7 cellular contexts compared by ENCODE assay signal in genomic region chr17:63775420-63775819, GRCh38. TPM values are rescaled to one million over a fixed set of nuclear protein-coding genes. Genes with fewer than 3 reads are reported as not detected.
DNase-seq lines count a peak whose midpoint lies in the region; ATAC-seq and TF ChIP-seq lines count a peak whose summit lies in the region.

No MANE protein-coding gene starts in this region.

- no peak for DNase-seq in HFF-Myc (ENCODE audit: extremely low read depth, low read depth)
- DNase-seq in WTC11 (ENCODE audit: low spot score): no peak
- no peak for DNase-seq in right cardiac atrium
- DNase-seq in smooth muscle cell (lab: John Stamatoyannopoulos, UW; ENCODE audit: unreplicated experiment): no peak
- no peak for DNase-seq in posterior cingulate gyrus
- no peak for DNase-seq in NCI-H2196 (lab: John Stamatoyannopoulos, UW; ENCODE audit: unreplicated experiment)

- peak overlapping the region; percentile 97 for H3K4me3 ChIP-seq in HFF-Myc (replicated peaks; ENCODE audit: low read depth, low read length)
- H3K4me3 ChIP-seq in right cardiac atrium (ENCODE audit: low read length): peak overlapping the region; percentile 82
- peak overlapping the region; percentile 85 for H3K4me3 ChIP-seq in smooth muscle cell

- CTCF ChIA-PET in WTC11 (lab: Charles Lee): interaction anchor here (0.9 to 1.2 kb wide), 3 partner anchors 66 to 77 kb away, joined by 3 read pairs; no protein-coding TSS in a partner anchor

- peaks cover 25% of the 10 kb centered on the region for H3K36me3 Mint-ChIP-seq in WTC11

- no peaks in the 10 kb centered on the region for H3K27me3 Mint-ChIP-seq in WTC11 (ENCODE audit: low read depth)

- H3K9me3 ChIP-seq in right cardiac atrium (ENCODE audit: control insufficient read depth, low read length): no peaks in the 10 kb centered on the region
- no peaks in the 10 kb centered on the region for H3K9me3 ChIP-seq in smooth muscle cell (replicated peaks; ENCODE audit: low read depth)

- peak overlapping the region; percentile 87 for H3K27ac Mint-ChIP-seq in WTC11

- ATAC-seq in WTC11 (no peak), right cardiac atrium (no peak), GM21737 (IDR thresholded peaks at IDR 0.05; ENCODE audit: unreplicated experiment) (no peak)

- peak overlapping the region; percentile 87 for H3K4me2 ChIP-seq in smooth muscle cell

- H2AFZ ChIP-seq in smooth muscle cell (ENCODE audit: low read depth): no peak overlapping the region

- POLR2A ChIA-PET in WTC11 (lab: Charles Lee): interaction anchor here (1.1 to 1.4 kb wide), 2 partner anchors 33 to 51 kb away, joined by 3 to 4 read pairs; partner anchors contain the start of gene PSMC5

- H3K4me1 ChIP-seq in right cardiac atrium (ENCODE audit: control insufficient read depth, insufficient read depth, low read length): peaks cover 4% of the 10 kb centered on the region
- H3K4me1 ChIP-seq in smooth muscle cell (ENCODE audit: low read depth): peaks cover 9% of the 10 kb centered on the region

- H3K4me3 Mint-ChIP-seq in WTC11: peak overlapping the region; percentile 97

- no peaks in the 10 kb centered on the region for H3K9me3 Mint-ChIP-seq in WTC11

- peaks cover 87% of the 10 kb centered on the region for H3K79me2 ChIP-seq in smooth muscle cell (ENCODE audit: low read depth)

- peaks cover 80% of the 10 kb centered on the region for H4K20me1 ChIP-seq in smooth muscle cell (ENCODE audit: low read depth)

- 17% methylated on average over 8 of the region's 8 CpGs for WGBS in right cardiac atrium
- 15% methylated on average over 8 of the region's 8 CpGs for WGBS in smooth muscle cell (ENCODE audit: low lambda C conversion rate)

- H3K27me3 ChIP-seq in right cardiac atrium (ENCODE audit: control insufficient read depth, insufficient read depth) (no peaks in the 10 kb centered on the region), smooth muscle cell (ENCODE audit: low read depth) (no peaks in the 10 kb centered on the region)

- TF ChIP-seq CTCF in HFF-Myc (IDR thresholded peaks at IDR 0.05; ENCODE audit: low read depth, low read length, missing control alignments) (no peak), WTC11 (IDR thresholded peaks at IDR 0.05) (no peak), smooth muscle cell (IDR thresholded peaks at IDR 0.05; ENCODE audit: borderline replicate concordance, insufficient read depth, poor library complexity, severe bottlenecking) (no peak)

- H3K27ac ChIP-seq in right cardiac atrium (ENCODE audit: low read length): peak overlapping the region; percentile 16
- peak overlapping the region; percentile 96 for H3K27ac ChIP-seq in smooth muscle cell (ENCODE audit: low read depth)

- intact Hi-C loops in right cardiac atrium (cut with DNase I) (no loop called here), posterior cingulate gyrus (cut with DNase I) (loop anchor here (10.0 kb wide), 1 partner anchor 151 kb away; the partner anchor contains the start of gene MAP3K3)

- H3F3A ChIP-seq in smooth muscle cell (ENCODE audit: low read depth): no peaks in the 10 kb centered on the region

- peak overlapping the region; percentile 96 for H3K9ac ChIP-seq in smooth muscle cell (ENCODE audit: low read depth)

- peaks cover 25% of the 10 kb centered on the region for H3K4me1 Mint-ChIP-seq in WTC11

- no peaks in the 10 kb centered on the region for H3K36me3 ChIP-seq in smooth muscle cell (ENCODE audit: low read depth)

TF ChIP-seq in WTC11, 78 proteins besides CTCF, POLR2A, EP300 and RAD21 (continues in another document):
- TF ChIP-seq MAX (CRISPR knock-in tag; IDR thresholded peaks at IDR 0.05) (no peak), ATF3 (CRISPR knock-in tag; conservative IDR thresholded peaks at IDR 0.05) (no peak), SMAD4 (CRISPR knock-in tag; IDR thresholded peaks at IDR 0.05) (no peak), IRF2 (CRISPR knock-in tag; IDR thresholded peaks at IDR 0.05; ENCODE audit: borderline replicate concordance, low read depth) (no peak), ELF4 (CRISPR knock-in tag; IDR thresholded peaks at IDR 0.05; ENCODE audit: low read depth) (no peak), USF1 (CRISPR knock-in tag; IDR thresholded peaks at IDR 0.05) (no peak), AR (CRISPR knock-in tag; IDR thresholded peaks at IDR 0.05) (no peak), SMAD3 (CRISPR knock-in tag; IDR thresholded peaks at IDR 0.05; ENCODE audit: borderline replicate concordance) (no peak), OVOL2 (CRISPR knock-in tag; IDR thresholded peaks at IDR 0.05; ENCODE audit: borderline replicate concordance) (no peak), PRRX2 (CRISPR knock-in tag; IDR thresholded peaks at IDR 0.05) (no peak), SP1 (CRISPR knock-in tag; conservative IDR thresholded peaks at IDR 0.05) (no peak), E2F4 (CRISPR knock-in tag; IDR thresholded peaks at IDR 0.05; ENCODE audit: borderline replicate concordance, low read depth) (no peak), MYBL2 (CRISPR knock-in tag; IDR thresholded peaks at IDR 0.05) (no peak), CDX4 (CRISPR knock-in tag; IDR thresholded peaks at IDR 0.05; ENCODE audit: borderline replicate concordance) (no peak)

RNA-seq across cellular contexts. Expression of gene DDX42, which starts 1.4 kb away (rescaled TPM):
- total RNA-seq in WTC11 (2021) (102 to 128 TPM (median 106 TPM) in 3 replicates), right cardiac atrium (10 to 100 TPM; 57.0 to 82.4 (median 69.6) TPM), smooth muscle cell (80.1 and 80.5 TPM in 2 replicates)
- polyA plus RNA-seq in right cardiac atrium (46.9 TPM), smooth muscle cell (30.1 and 31.7 TPM in 2 replicates)

RNA-seq across cellular contexts. Expression of gene CCDC47, which starts 2.0 kb away (rescaled TPM):
- total RNA-seq in WTC11 (2021) (63.0 to 70.9 TPM (median 63.9 TPM) in 3 replicates), right cardiac atrium (100 to 1,000 TPM in 2 of 4 donors, 10 to 100 TPM in 2; 90.0 to 122 (median 99.9) TPM), smooth muscle cell (50.6 and 63.4 TPM in 2 replicates)
- polyA plus RNA-seq in right cardiac atrium (65.9 TPM), smooth muscle cell (47.7 and 60.6 TPM in 2 replicates)

RNA-seq across cellular contexts. Expression of gene STRADA, which starts 33.8 kb away (rescaled TPM):
- 36.6 to 43.1 TPM (median 41.2 TPM) in 3 replicates for total RNA-seq in WTC11 (2021)
- total RNA-seq in right cardiac atrium: 10 to 100 TPM; 24.2 to 26.8 (median 25.3) TPM
- polyA plus RNA-seq in right cardiac atrium: 22.0 TPM
- total RNA-seq in smooth muscle cell: 13.6 and 18.7 TPM in 2 replicates
- polyA plus RNA-seq in smooth muscle cell: 26.8 and 27.7 TPM in 2 replicates

RNA-seq across cellular contexts. Expression of gene PSMC5, which starts 51.8 kb away (rescaled TPM):
- total RNA-seq in WTC11 (2021) (135 to 152 TPM (median 149 TPM) in 3 replicates), right cardiac atrium (100 to 1,000 TPM; 141 to 159 (median 147) TPM), smooth muscle cell (32.3 and 46.2 TPM in 2 replicates)
- polyA plus RNA-seq in right cardiac atrium (175 TPM), smooth muscle cell (132 and 153 TPM in 2 replicates)

RNA-seq across cellular contexts. Expression of gene FTSJ3, which starts 52.0 kb away (rescaled TPM):
- total RNA-seq in WTC11 (2021) (47.7 to 62.1 TPM (median 52.0 TPM) in 3 replicates), right cardiac atrium (10 to 100 TPM; 34.2 to 52.3 (median 38.2) TPM), smooth muscle cell (32.5 and 46.8 TPM in 2 replicates)
- polyA plus RNA-seq in right cardiac atrium (17.2 TPM), smooth muscle cell (21.9 and 24.8 TPM in 2 replicates)
